ENCODE assay signal across 25 cellular contexts in the genomic region with DNA sequence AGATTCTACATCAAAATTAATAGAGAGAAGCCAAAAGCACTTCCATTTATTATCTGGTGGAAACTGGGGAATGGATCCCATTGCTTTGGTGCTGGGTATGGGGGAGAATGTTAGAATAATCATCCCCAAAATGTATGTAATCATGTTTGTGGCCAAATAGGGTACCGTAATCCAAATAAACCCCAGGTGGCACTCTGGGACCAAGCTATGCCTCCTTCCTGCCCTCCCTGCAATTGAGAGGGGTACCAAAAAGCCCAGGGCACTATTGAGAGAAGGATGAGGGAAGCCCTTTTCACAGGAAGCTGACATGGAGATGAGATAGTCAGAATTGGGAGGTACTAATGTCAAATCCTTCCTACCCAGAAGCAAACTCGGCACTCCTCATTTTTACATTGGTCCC.
"Had no signal": no experiment of that assay in that cellular context is flagged by ENCODE, and none has a peak within 500 bp of the region (broad histone marks: within the 10 kb centered on the region; RNA-seq: fewer than 3 reads in every experiment).

No MANE protein-coding gene starts in this region.

- H3K27me3 ChIP-seq: esophagus muscularis mucosa, heart right ventricle, left lung, pancreas, right lobe of liver, tibial nerve, upper lobe of left lung had no signal

- FAIRE-seq: endothelial cell of umbilical vein, islet of Langerhans, pancreas, small intestine, urothelium cell line had no signal

- DNase-seq: effector CD8-positive, alpha-beta T cell; foreskin melanocyte; glutamatergic neuron; heart right ventricle; hippocampal formation; left cardiac atrium; left lung; mesenchymal stem cell; mucosa of descending colon; naive B cell; pancreas; right lobe of liver; small intestine; stimulated activated CD4-positive, alpha-beta T cell treated with anti-CD3 and anti-CD28 coated beads, Interleukin-15, amount 100 ng/mL, for 24 hours; stimulated activated CD4-positive, alpha-beta T cell treated with anti-CD3 and anti-CD28 coated beads, Interleukin-2, amount 100 ng/mL, for 48 hours; stimulated activated naive B cell treated with anti-CD40 and anti-IgM and Interleukin-4, amounts not matched to agents 10 μg/mL and 1 μg/mL and 100 μg/mL, for 72 hours; upper lobe of left lung had no signal

- ATAC-seq: heart right ventricle; left cardiac atrium; left lung; mucosa of descending colon; natural killer cell treated with Interleukin-12 subunit alpha and Interleukin-12 subunit beta and Interleukin-15 and Interleukin-18, amount 100 ng/mL, for 72 hours; pancreas; right lobe of liver; stimulated activated naive B cell treated with anti-CD40 and anti-IgM and Interleukin-4, amounts not matched to agents 10 μg/mL and 1 μg/mL and 100 μg/mL, for 72 hours had no signal

- H3K27ac ChIP-seq: esophagus muscularis mucosa, heart right ventricle, left lung, neutrophil, pancreas, right lobe of liver, thoracic aorta, tibial nerve, upper lobe of left lung had no signal

- H3K36me3 ChIP-seq: esophagus muscularis mucosa, heart right ventricle, left lung, neutrophil, pancreas, right lobe of liver, thoracic aorta, upper lobe of left lung had no signal

- H3K9me3 ChIP-seq: esophagus muscularis mucosa, mucosa of descending colon, neutrophil, pancreas, right lobe of liver, thoracic aorta, upper lobe of left lung had no signal

- H3K4me3 ChIP-seq: esophagus muscularis mucosa, heart right ventricle, left lung, mucosa of descending colon, pancreas, right lobe of liver, thoracic aorta, tibial nerve, upper lobe of left lung had no signal

- H3K4me1 ChIP-seq: esophagus muscularis mucosa, left lung, pancreas, right lobe of liver, tibial nerve, upper lobe of left lung had no signal
